28 cellular contexts compared by ENCODE assay signal in the genomic region with DNA sequence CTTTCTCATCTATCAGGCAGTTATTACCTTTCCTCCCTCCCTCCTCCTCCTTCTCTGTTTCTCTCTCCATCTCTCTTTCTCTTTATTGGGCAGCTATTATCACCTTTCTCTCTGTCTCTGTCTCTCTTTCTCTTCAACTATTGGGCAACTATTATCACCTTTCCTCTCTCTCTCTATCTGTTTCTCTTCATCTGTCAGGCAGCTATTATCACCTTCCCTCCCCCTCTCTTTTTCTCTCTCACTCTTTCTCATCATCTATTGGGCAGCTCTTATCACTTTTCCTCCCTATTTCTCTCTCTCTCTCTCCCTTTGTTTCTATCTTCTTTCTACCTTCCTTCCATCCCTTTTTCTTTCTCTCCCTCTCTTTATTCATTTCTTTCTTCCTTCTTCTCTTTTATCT. TPM values are rescaled to one million over a fixed set of nuclear protein-coding genes. Genes with fewer than 3 reads are reported as not detected.
"Had no signal": no experiment of that assay in that cellular context is flagged by ENCODE, and none has a peak within 500 bp of the region (broad histone marks: within the 10 kb centered on the region; RNA-seq: fewer than 3 reads in every experiment).

No MANE protein-coding gene starts in this region.

- DNase-seq: hippocampal formation; immature natural killer cell; kidney; left ventricle myocardium inferior; naive thymus-derived CD8-positive, alpha-beta T cell; nucleus accumbens; pancreas; retina; right cardiac atrium; stimulated activated CD4-positive, alpha-beta T cell treated with anti-CD3 and anti-CD28 coated beads, Interleukin-12 subunit alpha, Interleukin-12 subunit beta, amount 100 ng/mL, for 4 hours; stimulated activated CD4-positive, alpha-beta T cell treated with anti-CD3 and anti-CD28 coated beads, Interleukin-15, amount 100 ng/mL, for 24 hours; stimulated activated CD4-positive, alpha-beta T cell treated with anti-CD3 and anti-CD28 coated beads, Interleukin-2, amount 100 ng/mL, for 24 hours; stimulated activated CD4-positive, alpha-beta T cell treated with anti-CD3 and anti-CD28 coated beads, Interleukin-4, amount 100 ng/mL, for 1 hour; stimulated activated naive B cell treated with anti-CD40 and anti-IgM and Interleukin-4, amounts not matched to agents 10 μg/mL and 1 μg/mL and 100 μg/mL, for 72 hours; stimulated activated naive CD8-positive, alpha-beta T cell treated with anti-CD3 and anti-CD28 coated beads, Interleukin-15, Interleukin-2, amounts not matched to agents 100 U/mL and 50 U/mL, for 24 hours; stomach; testis; uterus had no signal

- H3K36me3 ChIP-seq: left ventricle myocardium inferior, pancreas, prostate gland, stomach, thyroid gland, uterus had no signal

- H3K36me3 Mint-ChIP-seq: immature natural killer cell; memory B cell; naive thymus-derived CD8-positive, alpha-beta T cell; stimulated activated naive B cell treated with anti-CD40 and anti-IgM and Interleukin-4, amounts not matched to agents 10 μg/mL and 1 μg/mL and 100 μg/mL, for 72 hours; type B pancreatic cell had no signal

- H3K9me3 Mint-ChIP-seq: immature natural killer cell; memory B cell; naive thymus-derived CD8-positive, alpha-beta T cell; nephron; neural crest cell; stimulated activated naive B cell treated with anti-CD40 and anti-IgM and Interleukin-4, amounts not matched to agents 10 μg/mL and 1 μg/mL and 100 μg/mL, for 72 hours had no signal

- H3K4me1 ChIP-seq: pancreas, prostate gland, testis, uterus had no signal

- H3K4me3 Mint-ChIP-seq: immature natural killer cell; memory B cell; naive thymus-derived CD8-positive, alpha-beta T cell; nephron; neural crest cell; stimulated activated naive B cell treated with anti-CD40 and anti-IgM and Interleukin-4, amounts not matched to agents 10 μg/mL and 1 μg/mL and 100 μg/mL, for 72 hours; type B pancreatic cell had no signal

- FAIRE-seq: islet of Langerhans, kidney, pancreas had no signal

- H3K4me3 ChIP-seq: left ventricle myocardium inferior, lung, pancreas, prostate gland, skin epidermis, stomach, testis, thyroid gland, uterus had no signal

- H3K4me1 Mint-ChIP-seq: memory B cell, neural crest cell had no signal

- H3K27ac ChIP-seq: left ventricle myocardium inferior, pancreas, prostate gland, skin epidermis, stomach, testis, thyroid gland, uterus had no signal

- H3K27ac Mint-ChIP-seq: immature natural killer cell; memory B cell; nephron; stimulated activated naive B cell treated with anti-CD40 and anti-IgM and Interleukin-4, amounts not matched to agents 10 μg/mL and 1 μg/mL and 100 μg/mL, for 72 hours; type B pancreatic cell had no signal

- H3K9me3 ChIP-seq: left ventricle myocardium inferior, pancreas, prostate gland, stomach, testis, thyroid gland, uterus had no signal

- H3K27me3 ChIP-seq: testis, thyroid gland, uterus had no signal

RNA-seq across cellular contexts. Expression of a gene that starts 1.2 kb away (rescaled TPM):
- total RNA-seq: naive thymus-derived CD8-positive, alpha-beta T cell; neural crest cell; sciatic nerve had no signal
- polyA plus RNA-seq: immature natural killer cell; naive thymus-derived CD8-positive, alpha-beta T cell had no signal
